23 cellular contexts compared by ENCODE assay signal in the genomic region with DNA sequence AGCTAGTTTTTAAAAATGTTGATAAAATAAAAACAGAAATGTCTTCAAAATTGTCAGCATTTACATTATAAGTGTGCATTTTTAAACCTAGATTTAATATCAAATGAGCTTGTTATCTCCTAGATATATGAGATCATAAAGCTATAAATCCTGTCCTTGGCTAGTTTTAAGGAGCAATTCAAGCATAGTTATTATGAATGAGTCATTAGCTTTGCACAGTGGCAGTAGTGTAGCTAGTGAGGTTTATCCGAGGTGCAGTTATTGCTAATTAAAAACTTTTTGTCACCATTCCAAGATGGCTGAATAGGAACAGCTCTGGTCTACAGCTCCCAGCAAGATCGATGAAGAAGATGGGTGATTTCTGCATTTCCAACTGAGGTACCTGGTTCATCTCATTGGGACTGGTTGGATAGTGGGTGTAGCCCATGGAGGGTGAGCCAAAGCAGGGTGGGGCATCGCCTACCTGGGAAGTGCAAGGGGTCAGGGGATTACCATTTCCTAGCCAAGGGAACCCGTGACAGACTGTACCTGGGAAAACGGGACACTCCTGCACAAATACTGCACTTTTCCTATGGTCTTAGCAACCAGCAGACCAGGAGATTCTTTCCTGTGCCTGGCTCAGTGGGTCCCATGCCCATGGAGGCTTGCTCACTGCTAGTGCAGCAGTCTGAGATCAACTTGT.
"Had no signal": no experiment of that assay in that cellular context is flagged by ENCODE, and none has a peak within 500 bp of the region (broad histone marks: within the 10 kb centered on the region; RNA-seq: fewer than 3 reads in every experiment).

No MANE protein-coding gene starts in this region.

- ATAC-seq: activated naive CD4-positive, alpha-beta T cell treated with anti-CD3 and anti-CD28 coated beads, Interleukin-2, amount 50 U/mL, for 72 hours; activated T-cell treated with anti-CD3 and anti-CD28 coated beads, Interleukin-2, amount 50 U/mL, for 72 hours; heart left ventricle; left lung; lower lobe of right lung; natural killer cell treated with Interleukin-12 subunit alpha and Interleukin-12 subunit beta and Interleukin-15 and Interleukin-18, amount 100 ng/mL, for 72 hours; T-cell had no signal

- H3K4me3 ChIP-seq: breast epithelium, heart left ventricle, left lung, lower lobe of right lung, tibial nerve had no signal

- H3K4me1 ChIP-seq: breast epithelium, heart left ventricle, lower lobe of right lung, tibial nerve had no signal

- H3K9me3 Mint-ChIP-seq: activated B cell treated with CpG ODN at 0.5 μM for 24 hours; activated naive CD4-positive, alpha-beta T cell treated with anti-CD3 and anti-CD28 coated beads, Interleukin-2, amount 50 U/mL, for 72 hours; activated T-cell treated with anti-CD3 and anti-CD28 coated beads, Interleukin-2, amount 50 U/mL, for 72 hours; central memory CD8-positive, alpha-beta T cell; natural killer cell treated with Interleukin-12 subunit alpha and Interleukin-12 subunit beta and Interleukin-15 and Interleukin-18, amount 100 ng/mL, for 72 hours; T-cell; T-helper 2 cell treated with Interferon-gamma antibody and Interleukin-4, amounts not matched to agents 5 μg/mL and 100 μg/mL, for 36 hours had no signal

- H3K27ac Mint-ChIP-seq: activated B cell treated with CpG ODN at 0.5 μM for 24 hours; activated naive CD4-positive, alpha-beta T cell treated with anti-CD3 and anti-CD28 coated beads, Interleukin-2, amount 50 U/mL, for 72 hours; activated T-cell treated with anti-CD3 and anti-CD28 coated beads, Interleukin-2, amount 50 U/mL, for 72 hours; natural killer cell treated with Interleukin-12 subunit alpha and Interleukin-12 subunit beta and Interleukin-15 and Interleukin-18, amount 100 ng/mL, for 72 hours; T-cell; T-helper 2 cell treated with Interferon-gamma antibody and Interleukin-4, amounts not matched to agents 5 μg/mL and 100 μg/mL, for 36 hours had no signal

- H3K27ac ChIP-seq: breast epithelium, heart left ventricle, left lung, lower lobe of right lung, tibial nerve had no signal

- FAIRE-seq: urothelium cell line had no signal

- H3K27me3 ChIP-seq: breast epithelium, left lung, tibial nerve had no signal

- H3K36me3 Mint-ChIP-seq: activated naive CD4-positive, alpha-beta T cell treated with anti-CD3 and anti-CD28 coated beads, Interleukin-2, amount 50 U/mL, for 72 hours; natural killer cell treated with Interleukin-12 subunit alpha and Interleukin-12 subunit beta and Interleukin-15 and Interleukin-18, amount 100 ng/mL, for 72 hours; T-cell had no signal

- H3K4me1 Mint-ChIP-seq: activated B cell treated with CpG ODN at 0.5 μM for 24 hours; central memory CD8-positive, alpha-beta T cell; T-cell had no signal

- H3K9me3 ChIP-seq: breast epithelium, heart left ventricle, left lung, lower lobe of right lung, tibial nerve had no signal

- H3K36me3 ChIP-seq: breast epithelium, heart left ventricle, left lung, lower lobe of right lung, tibial nerve had no signal

- DNase-seq: activated B cell treated with CpG ODN at 0.5 μM for 24 hours; activated CD4-positive, alpha-beta T cell treated with anti-CD3 and anti-CD28 coated beads, Interleukin-2, amount 50 U/mL, for 1 hour; activated naive CD4-positive, alpha-beta T cell; activated T-cell treated with anti-CD3 and anti-CD28 coated beads for 4 hours; activated T-cell treated with anti-CD3 and anti-CD28 coated beads, Interleukin-2, amount 50 U/mL, for 72 hours; effector memory CD4-positive, alpha-beta T cell; erythroblast; foreskin fibroblast; heart left ventricle; kidney glomerular epithelial cell; left lung; lower lobe of right lung; mesenchymal stem cell; retina; stimulated activated naive CD4-positive, alpha-beta T cell; T-cell had no signal

- H3K4me3 Mint-ChIP-seq: activated B cell treated with CpG ODN at 0.5 μM for 24 hours; activated T-cell treated with anti-CD3 and anti-CD28 coated beads, Interleukin-2, amount 50 U/mL, for 72 hours; central memory CD8-positive, alpha-beta T cell; natural killer cell treated with Interleukin-12 subunit alpha and Interleukin-12 subunit beta and Interleukin-15 and Interleukin-18, amount 100 ng/mL, for 72 hours; T-cell; T-helper 2 cell treated with Interferon-gamma antibody and Interleukin-4, amounts not matched to agents 5 μg/mL and 100 μg/mL, for 36 hours had no signal
